14 cellular contexts compared by ENCODE assay signal in genomic region chr9:1238407-1238806, GRCh38.
"Had no signal": no experiment of that assay in that cellular context is flagged by ENCODE, and none has a peak within 500 bp of the region (broad histone marks: within the 10 kb centered on the region; RNA-seq: fewer than 3 reads in every experiment).

No MANE protein-coding gene starts in this region.

- DNase-seq: effector memory CD8-positive, alpha-beta T cell; heart left ventricle; hippocampal formation; kidney glomerular epithelial cell; mucosa of descending colon; naive thymus-derived CD8-positive, alpha-beta T cell; small intestine; stimulated activated CD4-positive, alpha-beta T cell treated with anti-CD3 and anti-CD28 coated beads, Interleukin-12 subunit alpha, Interleukin-12 subunit beta, amount 100 ng/mL, for 4 hours; stimulated activated naive CD4-positive, alpha-beta T cell; stomach; trophoblast cell had no signal

- H3K36me3 Mint-ChIP-seq: naive thymus-derived CD8-positive, alpha-beta T cell had no signal

- H3K36me3 ChIP-seq: heart left ventricle, neutrophil, right atrium auricular region, stomach had no signal

- H3K4me1 ChIP-seq: right atrium auricular region, stomach had no signal

- H3K4me3 Mint-ChIP-seq: dendritic cell treated with granulocyte-macrophage colony-stimulating factor and Interleukin-4, amounts not matched to agents 40 ng/mL and 50 ng/mL, for 4 days; effector memory CD8-positive, alpha-beta T cell; naive thymus-derived CD8-positive, alpha-beta T cell had no signal

- H3K4me1 Mint-ChIP-seq: naive thymus-derived CD8-positive, alpha-beta T cell had no signal

- H3K27ac ChIP-seq: heart left ventricle, neutrophil, right atrium auricular region, stomach had no signal

- H3K27me3 Mint-ChIP-seq: dendritic cell treated with granulocyte-macrophage colony-stimulating factor and Interleukin-4, amounts not matched to agents 40 ng/mL and 50 ng/mL, for 4 days had no signal

- H3K27ac Mint-ChIP-seq: dendritic cell treated with granulocyte-macrophage colony-stimulating factor and Interleukin-4, amounts not matched to agents 40 ng/mL and 50 ng/mL, for 4 days; effector memory CD8-positive, alpha-beta T cell; naive thymus-derived CD8-positive, alpha-beta T cell had no signal

- H3K9me3 ChIP-seq: heart left ventricle, mucosa of descending colon, neutrophil, right atrium auricular region, stomach had no signal

- H3K27me3 ChIP-seq: neutrophil, right atrium auricular region, stomach had no signal

- H3K9me3 Mint-ChIP-seq: dendritic cell treated with granulocyte-macrophage colony-stimulating factor and Interleukin-4, amounts not matched to agents 40 ng/mL and 50 ng/mL, for 4 days; effector memory CD8-positive, alpha-beta T cell had no signal

- H3K4me3 ChIP-seq: heart left ventricle, mucosa of descending colon, right atrium auricular region, stomach had no signal
